ENCODE assay signal across 1 cellular context in the genomic region with DNA sequence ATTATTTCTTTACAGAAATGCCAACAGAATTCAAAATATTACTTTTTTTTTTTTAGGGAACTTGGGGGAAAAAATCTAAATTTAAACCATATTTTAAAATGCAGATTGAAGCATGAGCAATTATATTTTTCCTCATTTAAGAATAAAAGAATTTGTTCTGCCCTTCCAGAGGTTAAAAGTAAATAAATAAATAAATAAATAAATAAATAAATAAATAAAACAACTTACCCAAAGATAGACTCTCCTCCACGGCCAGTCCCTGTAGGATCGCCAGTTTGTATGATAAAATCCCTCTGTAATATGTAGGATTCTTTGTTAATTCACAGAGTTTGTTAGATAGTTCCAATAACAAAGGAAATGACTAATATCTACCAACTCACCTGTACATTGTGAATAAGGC.
TF ChIP-seq lines count a peak whose summit lies in the region.

No MANE protein-coding gene starts in this region.

TF ChIP-seq in HEK293, 187 proteins besides CTCF, POLR2A, EP300 and RAD21 (continued from another document and continues in another):
- TF ChIP-seq, protein P1, sequence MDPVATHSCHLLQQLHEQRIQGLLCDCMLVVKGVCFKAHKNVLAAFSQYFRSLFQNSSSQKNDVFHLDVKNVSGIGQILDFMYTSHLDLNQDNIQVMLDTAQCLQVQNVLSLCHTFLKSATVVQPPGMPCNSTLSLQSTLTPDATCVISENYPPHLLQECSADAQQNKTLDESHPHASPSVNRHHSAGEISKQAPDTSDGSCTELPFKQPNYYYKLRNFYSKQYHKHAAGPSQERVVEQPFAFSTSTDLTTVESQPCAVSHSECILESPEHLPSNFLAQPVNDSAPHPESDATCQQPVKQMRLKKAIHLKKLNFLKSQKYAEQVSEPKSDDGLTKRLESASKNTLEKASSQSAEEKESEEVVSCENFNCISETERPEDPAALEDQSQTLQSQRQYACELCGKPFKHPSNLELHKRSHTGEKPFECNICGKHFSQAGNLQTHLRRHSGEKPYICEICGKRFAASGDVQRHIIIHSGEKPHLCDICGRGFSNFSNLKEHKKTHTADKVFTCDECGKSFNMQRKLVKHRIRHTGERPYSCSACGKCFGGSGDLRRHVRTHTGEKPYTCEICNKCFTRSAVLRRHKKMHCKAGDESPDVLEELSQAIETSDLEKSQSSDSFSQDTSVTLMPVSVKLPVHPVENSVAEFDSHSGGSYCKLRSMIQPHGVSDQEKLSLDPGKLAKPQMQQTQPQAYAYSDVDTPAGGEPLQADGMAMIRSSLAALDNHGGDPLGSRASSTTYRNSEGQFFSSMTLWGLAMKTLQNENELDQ (tag by site-specific recombination; IDR thresholded peaks at IDR 0.05; ENCODE audit: low read depth), result no peak
- TF ChIP-seq ZNF558 (tag by site-specific recombination; IDR thresholded peaks at IDR 0.05) (peak; percentile 60; the same call in 1 of the 2 replicates), ZNF560 (tag by site-specific recombination; IDR thresholded peaks at IDR 0.05; ENCODE audit: borderline replicate concordance) (peak; percentile 61; the same call in 1 of the 2 replicates), ZNF510 (tag by site-specific recombination; IDR thresholded peaks at IDR 0.05; ENCODE audit: insufficient replicate concordance) (peak; percentile 65), ZNF654 (tag by site-specific recombination; IDR thresholded peaks at IDR 0.05; ENCODE audit: low read depth) (peak; percentile 35; the same call in 1 of the 2 replicates), ZNF391 (tag by site-specific recombination; IDR thresholded peaks at IDR 0.05; ENCODE audit: borderline replicate concordance, low read depth) (no peak), ZNF426 (tag by site-specific recombination; IDR thresholded peaks at IDR 0.05) (peak; percentile 92), ZNF623 (tag by site-specific recombination; IDR thresholded peaks at IDR 0.05) (peak; percentile 70), ZNF791 (tag by site-specific recombination; IDR thresholded peaks at IDR 0.05) (0 out of 2 replicates have a peak, but pooled peaks have one; percentile 32), ZSCAN16 (tag by site-specific recombination; IDR thresholded peaks at IDR 0.05) (no peak), ZNF23 (tag by site-specific recombination; IDR thresholded peaks at IDR 0.05; ENCODE audit: borderline replicate concordance) (no peak), ZNF501 (tag by site-specific recombination; IDR thresholded peaks at IDR 0.05) (no peak), ZNF433 (tag by site-specific recombination; IDR thresholded peaks at IDR 0.05; ENCODE audit: low read depth) (peak; percentile 82), ZNF157 (tag by site-specific recombination; IDR thresholded peaks at IDR 0.05) (no peak), ZNF266 (tag by site-specific recombination; IDR thresholded peaks at IDR 0.05; ENCODE audit: low read depth) (peak; percentile 73; the same call in 1 of the 2 replicates), SCRT1 (tag by site-specific recombination; IDR thresholded peaks at IDR 0.05; ENCODE audit: borderline replicate concordance) (no peak), ZNF366 (tag by site-specific recombination; conservative IDR thresholded peaks at IDR 0.05) (no peak), KLF10 (tag by site-specific recombination; IDR thresholded peaks at IDR 0.05) (no peak), ZNF529 (tag by site-specific recombination; IDR thresholded peaks at IDR 0.05; ENCODE audit: insufficient replicate concordance) (no peak), SETDB1 (IDR thresholded peaks at IDR 0.05; ENCODE audit: insufficient read length, low read length) (no peak), ZNF19 (tag by site-specific recombination; IDR thresholded peaks at IDR 0.05; ENCODE audit: low read depth) (0 out of 2 replicates have a peak, but pooled peaks have one; percentile 23), ZNF202 (tag by site-specific recombination; IDR thresholded peaks at IDR 0.05; ENCODE audit: borderline replicate concordance) (peak; percentile 86; the same call in 1 of the 2 replicates), ZNF140 (tag by site-specific recombination; IDR thresholded peaks at IDR 0.05) (peak; percentile 92), ZNF354C (tag by site-specific recombination; IDR thresholded peaks at IDR 0.05; ENCODE audit: borderline replicate concordance, low read depth) (peak; percentile 77; the same call in 1 of the 2 replicates), SP3 (tag by site-specific recombination; IDR thresholded peaks at IDR 0.05) (no peak), ZXDB (tag by site-specific recombination; IDR thresholded peaks at IDR 0.05) (peak; percentile 53; the same call in 1 of the 2 replicates), ZBTB8A (tag by site-specific recombination; IDR thresholded peaks at IDR 0.05) (peak; percentile 71), ZNF843 (tag by site-specific recombination; IDR thresholded peaks at IDR 0.05) (no peak), ZNF404 (tag by site-specific recombination; IDR thresholded peaks at IDR 0.05) (peak; percentile 87), KLF7 (tag by site-specific recombination; IDR thresholded peaks at IDR 0.05; ENCODE audit: borderline replicate concordance) (peak; percentile 47; the same call in 1 of the 2 replicates)
- TF ChIP-seq, protein P2, sequence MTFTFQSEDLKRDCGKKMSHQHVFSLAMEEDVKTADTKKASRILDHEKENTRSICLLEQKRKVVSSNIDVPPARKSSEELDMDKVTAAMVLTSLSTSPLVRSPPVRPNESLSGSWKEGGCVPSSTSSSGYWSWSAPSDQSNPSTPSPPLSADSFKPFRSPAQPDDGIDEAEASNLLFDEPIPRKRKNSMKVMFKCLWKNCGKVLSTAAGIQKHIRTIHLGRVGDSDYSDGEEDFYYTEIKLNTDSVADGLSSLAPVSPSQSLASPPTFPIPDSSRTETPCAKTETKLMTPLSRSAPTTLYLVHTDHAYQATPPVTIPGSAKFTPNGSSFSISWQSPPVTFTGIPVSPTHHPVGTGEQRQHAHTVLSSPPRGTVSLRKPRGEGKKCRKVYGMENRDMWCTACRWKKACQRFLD (tag by site-specific recombination; IDR thresholded peaks at IDR 0.05), result peak; percentile 58; the same call in 1 of the 2 replicates
- TF ChIP-seq, protein P3, sequence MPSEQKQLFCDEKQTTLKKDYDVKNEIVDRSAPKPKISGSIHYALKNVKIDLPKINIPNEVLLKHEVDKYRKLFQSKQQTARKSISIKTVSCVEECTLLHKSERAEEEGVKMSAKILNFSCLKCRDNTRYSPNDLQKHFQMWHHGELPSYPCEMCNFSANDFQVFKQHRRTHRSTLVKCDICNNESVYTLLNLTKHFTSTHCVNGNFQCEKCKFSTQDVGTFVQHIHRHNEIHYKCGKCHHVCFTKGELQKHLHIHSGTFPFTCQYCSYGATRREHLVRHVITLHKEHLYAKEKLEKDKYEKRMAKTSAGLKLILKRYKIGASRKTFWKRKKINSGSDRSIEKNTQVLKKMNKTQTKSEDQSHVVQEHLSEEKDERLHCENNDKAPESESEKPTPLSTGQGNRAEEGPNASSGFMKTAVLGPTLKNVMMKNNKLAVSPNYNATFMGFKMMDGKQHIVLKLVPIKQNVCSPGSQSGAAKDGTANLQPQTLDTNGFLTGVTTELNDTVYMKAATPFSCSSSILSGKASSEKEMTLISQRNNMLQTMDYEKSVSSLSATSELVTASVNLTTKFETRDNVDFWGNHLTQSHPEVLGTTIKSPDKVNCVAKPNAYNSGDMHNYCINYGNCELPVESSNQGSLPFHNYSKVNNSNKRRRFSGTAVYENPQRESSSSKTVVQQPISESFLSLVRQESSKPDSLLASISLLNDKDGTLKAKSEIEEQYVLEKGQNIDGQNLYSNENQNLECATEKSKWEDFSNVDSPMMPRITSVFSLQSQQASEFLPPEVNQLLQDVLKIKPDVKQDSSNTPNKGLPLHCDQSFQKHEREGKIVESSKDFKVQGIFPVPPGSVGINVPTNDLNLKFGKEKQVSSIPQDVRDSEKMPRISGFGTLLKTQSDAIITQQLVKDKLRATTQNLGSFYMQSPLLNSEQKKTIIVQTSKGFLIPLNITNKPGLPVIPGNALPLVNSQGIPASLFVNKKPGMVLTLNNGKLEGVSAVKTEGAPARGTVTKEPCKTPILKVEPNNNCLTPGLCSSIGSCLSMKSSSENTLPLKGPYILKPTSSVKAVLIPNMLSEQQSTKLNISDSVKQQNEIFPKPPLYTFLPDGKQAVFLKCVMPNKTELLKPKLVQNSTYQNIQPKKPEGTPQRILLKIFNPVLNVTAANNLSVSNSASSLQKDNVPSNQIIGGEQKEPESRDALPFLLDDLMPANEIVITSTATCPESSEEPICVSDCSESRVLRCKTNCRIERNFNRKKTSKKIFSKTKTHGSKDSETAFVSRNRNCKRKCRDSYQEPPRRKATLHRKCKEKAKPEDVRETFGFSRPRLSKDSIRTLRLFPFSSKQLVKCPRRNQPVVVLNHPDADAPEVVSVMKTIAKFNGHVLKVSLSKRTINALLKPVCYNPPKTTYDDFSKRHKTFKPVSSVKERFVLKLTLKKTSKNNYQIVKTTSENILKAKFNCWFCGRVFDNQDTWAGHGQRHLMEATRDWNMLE (tag by site-specific recombination; conservative IDR thresholded peaks at IDR 0.05; ENCODE audit: low read depth), result peak; percentile 91
- TF ChIP-seq, protein P4, sequence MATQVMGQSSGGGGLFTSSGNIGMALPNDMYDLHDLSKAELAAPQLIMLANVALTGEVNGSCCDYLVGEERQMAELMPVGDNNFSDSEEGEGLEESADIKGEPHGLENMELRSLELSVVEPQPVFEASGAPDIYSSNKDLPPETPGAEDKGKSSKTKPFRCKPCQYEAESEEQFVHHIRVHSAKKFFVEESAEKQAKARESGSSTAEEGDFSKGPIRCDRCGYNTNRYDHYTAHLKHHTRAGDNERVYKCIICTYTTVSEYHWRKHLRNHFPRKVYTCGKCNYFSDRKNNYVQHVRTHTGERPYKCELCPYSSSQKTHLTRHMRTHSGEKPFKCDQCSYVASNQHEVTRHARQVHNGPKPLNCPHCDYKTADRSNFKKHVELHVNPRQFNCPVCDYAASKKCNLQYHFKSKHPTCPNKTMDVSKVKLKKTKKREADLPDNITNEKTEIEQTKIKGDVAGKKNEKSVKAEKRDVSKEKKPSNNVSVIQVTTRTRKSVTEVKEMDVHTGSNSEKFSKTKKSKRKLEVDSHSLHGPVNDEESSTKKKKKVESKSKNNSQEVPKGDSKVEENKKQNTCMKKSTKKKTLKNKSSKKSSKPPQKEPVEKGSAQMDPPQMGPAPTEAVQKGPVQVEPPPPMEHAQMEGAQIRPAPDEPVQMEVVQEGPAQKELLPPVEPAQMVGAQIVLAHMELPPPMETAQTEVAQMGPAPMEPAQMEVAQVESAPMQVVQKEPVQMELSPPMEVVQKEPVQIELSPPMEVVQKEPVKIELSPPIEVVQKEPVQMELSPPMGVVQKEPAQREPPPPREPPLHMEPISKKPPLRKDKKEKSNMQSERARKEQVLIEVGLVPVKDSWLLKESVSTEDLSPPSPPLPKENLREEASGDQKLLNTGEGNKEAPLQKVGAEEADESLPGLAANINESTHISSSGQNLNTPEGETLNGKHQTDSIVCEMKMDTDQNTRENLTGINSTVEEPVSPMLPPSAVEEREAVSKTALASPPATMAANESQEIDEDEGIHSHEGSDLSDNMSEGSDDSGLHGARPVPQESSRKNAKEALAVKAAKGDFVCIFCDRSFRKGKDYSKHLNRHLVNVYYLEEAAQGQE (tag by site-specific recombination; IDR thresholded peaks at IDR 0.05), result peak; percentile 72; the same call in 1 of the 2 replicates
- TF ChIP-seq, protein P5, sequence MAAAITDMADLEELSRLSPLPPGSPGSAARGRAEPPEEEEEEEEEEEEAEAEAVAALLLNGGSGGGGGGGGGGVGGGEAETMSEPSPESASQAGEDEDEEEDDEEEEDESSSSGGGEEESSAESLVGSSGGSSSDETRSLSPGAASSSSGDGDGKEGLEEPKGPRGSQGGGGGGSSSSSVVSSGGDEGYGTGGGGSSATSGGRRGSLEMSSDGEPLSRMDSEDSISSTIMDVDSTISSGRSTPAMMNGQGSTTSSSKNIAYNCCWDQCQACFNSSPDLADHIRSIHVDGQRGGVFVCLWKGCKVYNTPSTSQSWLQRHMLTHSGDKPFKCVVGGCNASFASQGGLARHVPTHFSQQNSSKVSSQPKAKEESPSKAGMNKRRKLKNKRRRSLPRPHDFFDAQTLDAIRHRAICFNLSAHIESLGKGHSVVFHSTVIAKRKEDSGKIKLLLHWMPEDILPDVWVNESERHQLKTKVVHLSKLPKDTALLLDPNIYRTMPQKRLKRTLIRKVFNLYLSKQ (tag by site-specific recombination; IDR thresholded peaks at IDR 0.05; ENCODE audit: borderline replicate concordance), result peak; percentile 77; the same call in 1 of the 2 replicates
- TF ChIP-seq, protein P6, sequence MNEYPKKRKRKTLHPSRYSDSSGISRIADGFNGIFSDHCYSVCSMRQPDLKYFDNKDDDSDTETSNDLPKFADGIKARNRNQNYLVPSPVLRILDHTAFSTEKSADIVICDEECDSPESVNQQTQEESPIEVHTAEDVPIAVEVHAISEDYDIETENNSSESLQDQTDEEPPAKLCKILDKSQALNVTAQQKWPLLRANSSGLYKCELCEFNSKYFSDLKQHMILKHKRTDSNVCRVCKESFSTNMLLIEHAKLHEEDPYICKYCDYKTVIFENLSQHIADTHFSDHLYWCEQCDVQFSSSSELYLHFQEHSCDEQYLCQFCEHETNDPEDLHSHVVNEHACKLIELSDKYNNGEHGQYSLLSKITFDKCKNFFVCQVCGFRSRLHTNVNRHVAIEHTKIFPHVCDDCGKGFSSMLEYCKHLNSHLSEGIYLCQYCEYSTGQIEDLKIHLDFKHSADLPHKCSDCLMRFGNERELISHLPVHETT (tag by site-specific recombination; IDR thresholded peaks at IDR 0.05), result no peak
- TF ChIP-seq, protein P7, sequence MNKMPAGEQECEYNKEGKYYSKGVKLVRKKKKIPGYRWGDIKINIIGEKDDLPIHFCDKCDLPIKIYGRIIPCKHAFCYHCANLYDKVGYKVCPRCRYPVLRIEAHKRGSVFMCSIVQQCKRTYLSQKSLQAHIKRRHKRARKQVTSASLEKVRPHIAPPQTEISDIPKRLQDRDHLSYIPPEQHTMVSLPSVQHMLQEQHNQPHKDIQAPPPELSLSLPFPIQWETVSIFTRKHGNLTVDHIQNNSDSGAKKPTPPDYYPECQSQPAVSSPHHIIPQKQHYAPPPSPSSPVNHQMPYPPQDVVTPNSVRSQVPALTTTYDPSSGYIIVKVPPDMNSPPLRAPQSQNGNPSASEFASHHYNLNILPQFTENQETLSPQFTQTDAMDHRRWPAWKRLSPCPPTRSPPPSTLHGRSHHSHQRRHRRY (tag by site-specific recombination; IDR thresholded peaks at IDR 0.05), result no peak
- TF ChIP-seq, protein P8, sequence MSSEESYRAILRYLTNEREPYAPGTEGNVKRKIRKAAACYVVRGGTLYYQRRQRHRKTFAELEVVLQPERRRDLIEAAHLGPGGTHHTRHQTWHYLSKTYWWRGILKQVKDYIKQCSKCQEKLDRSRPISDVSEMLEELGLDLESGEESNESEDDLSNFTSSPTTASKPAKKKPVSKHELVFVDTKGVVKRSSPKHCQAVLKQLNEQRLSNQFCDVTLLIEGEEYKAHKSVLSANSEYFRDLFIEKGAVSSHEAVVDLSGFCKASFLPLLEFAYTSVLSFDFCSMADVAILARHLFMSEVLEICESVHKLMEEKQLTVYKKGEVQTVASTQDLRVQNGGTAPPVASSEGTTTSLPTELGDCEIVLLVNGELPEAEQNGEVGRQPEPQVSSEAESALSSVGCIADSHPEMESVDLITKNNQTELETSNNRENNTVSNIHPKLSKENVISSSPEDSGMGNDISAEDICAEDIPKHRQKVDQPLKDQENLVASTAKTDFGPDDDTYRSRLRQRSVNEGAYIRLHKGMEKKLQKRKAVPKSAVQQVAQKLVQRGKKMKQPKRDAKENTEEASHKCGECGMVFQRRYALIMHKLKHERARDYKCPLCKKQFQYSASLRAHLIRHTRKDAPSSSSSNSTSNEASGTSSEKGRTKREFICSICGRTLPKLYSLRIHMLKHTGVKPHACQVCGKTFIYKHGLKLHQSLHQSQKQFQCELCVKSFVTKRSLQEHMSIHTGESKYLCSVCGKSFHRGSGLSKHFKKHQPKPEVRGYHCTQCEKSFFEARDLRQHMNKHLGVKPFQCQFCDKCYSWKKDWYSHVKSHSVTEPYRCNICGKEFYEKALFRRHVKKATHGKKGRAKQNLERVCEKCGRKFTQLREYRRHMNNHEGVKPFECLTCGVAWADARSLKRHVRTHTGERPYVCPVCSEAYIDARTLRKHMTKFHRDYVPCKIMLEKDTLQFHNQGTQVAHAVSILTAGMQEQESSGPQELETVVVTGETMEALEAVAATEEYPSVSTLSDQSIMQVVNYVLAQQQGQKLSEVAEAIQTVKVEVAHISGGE (tag by site-specific recombination; conservative IDR thresholded peaks at IDR 0.05; ENCODE audit: low read depth), result peak; percentile 72
